In the genomic region with DNA sequence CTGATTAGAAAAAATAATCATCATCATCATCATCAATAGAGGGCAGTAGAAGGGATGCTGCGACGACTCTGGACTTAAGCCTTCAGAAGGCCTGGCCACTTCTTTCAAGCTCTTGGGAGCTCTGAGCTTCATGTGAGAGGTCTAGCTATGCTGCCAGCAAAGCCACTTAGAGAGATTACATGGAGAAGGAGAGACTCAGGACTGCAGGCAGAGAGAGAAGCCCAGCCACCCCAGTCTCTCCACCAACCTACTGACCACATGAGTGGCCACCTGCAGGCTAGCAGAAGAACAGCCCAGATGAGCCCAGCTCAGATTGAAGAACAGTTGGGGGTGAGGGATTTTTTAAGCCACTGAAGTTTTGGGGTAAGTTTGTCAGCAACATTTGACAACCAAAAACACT, we compare ENCODE assay signal across 18 cellular contexts. TPM values are rescaled to one million over a fixed set of nuclear protein-coding genes. Genes with fewer than 3 reads are reported as not detected.
DNase-seq lines count a peak whose midpoint lies in the region; ATAC-seq, FAIRE-seq and TF ChIP-seq lines count a peak whose summit lies in the region.
"Had no signal": no experiment of that assay in that cellular context is flagged by ENCODE, and none has a peak within 500 bp of the region (broad histone marks: within the 10 kb centered on the region; RNA-seq: fewer than 3 reads in every experiment).

No MANE protein-coding gene starts in this region.

- TF ChIP-seq CTCF in BJ (IDR thresholded peaks at IDR 0.05; ENCODE audit: insufficient read depth, low read depth, low read length): peak; percentile 27; the same call in 1 of the 2 replicates
- peak; percentile 53 to 65 (median 60) for TF ChIP-seq CTCF in HCT116 (IDR thresholded peaks at IDR 0.05 in 2 of 3, conservative IDR thresholded peaks at IDR 0.05 in 1 of 3; ENCODE audit: borderline replicate concordance in 1 of 3, insufficient read depth in 1 of 3, low read depth in 2 of 3, low read length in 2 of 3)
- peak; percentile 22 to 46 (median 44); a peak in 4 of 6 replicates for TF ChIP-seq CTCF in K562 (IDR thresholded peaks at IDR 0.05 in 2 of 3, conservative IDR thresholded peaks at IDR 0.05 in 1 of 3; ENCODE audit: insufficient read depth in 2 of 3, low read depth in 1 of 3, low read length in 3 of 3)
- 0 out of 2 replicates have a peak, but pooled peaks have one; percentile 30 for TF ChIP-seq CTCF in HepG2 (CRISPR knock-in tag; IDR thresholded peaks at IDR 0.05)

- in situ Hi-C loops in K562 (cut with MboI) (no loop called here), HepG2 (cut with HindIII; ENCODE audit: extremely low pct_ligation_motif_present, low pct_unique_long_range_greater_than_20kb) (no loop called here)

- ATAC-seq in HCT116 (peak; percentile 100), K562 (peak; percentile 89), HepG2 (peak; percentile 100)
- no peak for ATAC-seq in naive thymus-derived CD4-positive, alpha-beta T cell
- ATAC-seq: CD8-positive, alpha-beta T cell had no signal

- H3K27me3 ChIP-seq in BJ (ENCODE audit: control insufficient read depth, insufficient read depth, low read length) (peaks cover 3% of the 10 kb centered on the region; the same call in 1 of the 2 replicates), HCT116 (ENCODE audit: insufficient read depth, low read length) (no peaks in the 10 kb centered on the region), K562 (ENCODE audit: control insufficient read depth in 2 of 2, insufficient read depth in 2 of 2, low read length in 2 of 2) (peaks cover 4 to 12% of the 10 kb centered on the region in 2 experiments; a peak in 2 of 5 replicates), HepG2 (ENCODE audit: control insufficient read depth in 1 of 2, insufficient read depth in 2 of 2, low read length in 2 of 2) (peaks cover 0 to 2% of the 10 kb centered on the region in 2 experiments; a peak in 1 of 5 replicates)
- no peaks in the 10 kb centered on the region for H3K27me3 ChIP-seq in naive thymus-derived CD4-positive, alpha-beta T cell (ENCODE audit: control insufficient read depth in 2 of 2, insufficient read depth in 2 of 2, low read length in 2 of 2)
- H3K27me3 ChIP-seq: Peyer's patch, sigmoid colon, uterus had no signal

- no peak for FAIRE-seq in K562 (lab: Jason Lieb, UNC)
- FAIRE-seq in HepG2 (lab: Jason Lieb, UNC): no peak
- no peak for FAIRE-seq in frontal cortex (lab: Jason Lieb, UNC)
- FAIRE-seq: HTR-8/SVneo had no signal

- H3K9ac ChIP-seq in HCT116 (ENCODE audit: low read length) (no peak overlapping the region), K562 (ENCODE audit: insufficient read depth in 1 of 2, low read depth in 2 of 2, low read length in 2 of 2) (no peak overlapping the region), HepG2 (ENCODE audit: insufficient read depth, low read depth, low read length) (no peak overlapping the region)

- DNase-seq in BJ (ENCODE audit: low read depth) (no peak), HCT116 (ENCODE audit: low read depth, low spot score) (peak; percentile 19), K562 (ENCODE audit: extremely low read depth in 1 of 4, low spot score in 3 of 4) (peak in 1 of 4 experiments; percentile 3), HepG2 (ENCODE audit: low spot score) (no peak), A172 (ENCODE audit: low spot score) (no peak), frontal cortex (ENCODE audit: low spot score in 2 of 2) (no peak), GOT3 (lab: John Stamatoyannopoulos, UW) (no peak)
- no peak for DNase-seq in naive thymus-derived CD4-positive, alpha-beta T cell
- DNase-seq: activated CD4-positive, alpha-beta T cell treated with anti-CD3 and anti-CD28 coated beads, Interleukin-2, amount 50 U/mL, for 4 hours; CD8-positive, alpha-beta T cell; kidney; NCI-H1092 treated with DMSO at 0.1 percent for 48 hours; Peyer's patch; sigmoid colon; stimulated activated naive CD4-positive, alpha-beta T cell; uterus had no signal

- H3K36me3 ChIP-seq in BJ (ENCODE audit: control insufficient read depth, insufficient read depth, low read length) (no peaks in the 10 kb centered on the region), HCT116 (ENCODE audit: control insufficient read depth in 1 of 2, insufficient read depth in 2 of 2, low read length in 2 of 2) (no peaks in the 10 kb centered on the region), K562 (ENCODE audit: control insufficient read depth, insufficient read depth, low read length) (no peaks in the 10 kb centered on the region), HepG2 (replicated peaks in 1 of 2; ENCODE audit: control insufficient read depth in 1 of 2, insufficient read depth in 2 of 2, low read length in 2 of 2) (no peaks in the 10 kb centered on the region)
- H3K36me3 ChIP-seq in naive thymus-derived CD4-positive, alpha-beta T cell (ENCODE audit: control insufficient read depth in 2 of 3, insufficient read depth in 3 of 3, low read length in 3 of 3): no peaks in the 10 kb centered on the region
- H3K36me3 ChIP-seq: Peyer's patch, sigmoid colon, uterus had no signal

- no peaks in the 10 kb centered on the region for H3K36me3 Mint-ChIP-seq in naive thymus-derived CD4-positive, alpha-beta T cell
- H3K36me3 Mint-ChIP-seq: CD8-positive, alpha-beta T cell had no signal

- TF ChIP-seq EP300 in K562 (IDR thresholded peaks at IDR 0.05; ENCODE audit: low read length) (no peak), HepG2 (IDR thresholded peaks at IDR 0.05; ENCODE audit: low read depth in 2 of 2, low read length in 2 of 2) (no peak), HepG2 (CRISPR knock-in tag; IDR thresholded peaks at IDR 0.05; ENCODE audit: borderline replicate concordance) (no peak)

- no peak overlapping the region for H3K4me2 ChIP-seq in HCT116 (ENCODE audit: low read length)
- no peak overlapping the region for H3K4me2 ChIP-seq in K562 (ENCODE audit: insufficient read depth, low read length)
- no peak overlapping the region for H3K4me2 ChIP-seq in HepG2 (ENCODE audit: low read depth, low read length)

- no peaks in the 10 kb centered on the region for H3K4me1 Mint-ChIP-seq in naive thymus-derived CD4-positive, alpha-beta T cell

- H4K20me1 ChIP-seq in HCT116 (ENCODE audit: insufficient read depth) (no peaks in the 10 kb centered on the region), K562 (replicated peaks; ENCODE audit: control insufficient read depth, insufficient read depth, low read length) (no peaks in the 10 kb centered on the region), HepG2 (ENCODE audit: insufficient read depth, low read length) (no peaks in the 10 kb centered on the region)

- H3K79me2 ChIP-seq in HCT116 (ENCODE audit: insufficient read depth, low read length): no peaks in the 10 kb centered on the region
- no peaks in the 10 kb centered on the region for H3K79me2 ChIP-seq in K562 (ENCODE audit: control insufficient read depth, insufficient read depth, low read length)
- no peaks in the 10 kb centered on the region for H3K79me2 ChIP-seq in HepG2 (ENCODE audit: insufficient read depth, low read length)

- TF ChIP-seq POLR2A in HCT116 (IDR thresholded peaks at IDR 0.05; ENCODE audit: borderline replicate concordance, extremely low read depth, insufficient read depth, insufficient read length): no peak
- no peak for TF ChIP-seq POLR2A in K562 (conservative IDR thresholded peaks at IDR 0.05)
- no peak for TF ChIP-seq POLR2A in HepG2 (IDR thresholded peaks at IDR 0.05; ENCODE audit: insufficient read depth in 1 of 2, low read depth in 2 of 2, low read length in 2 of 2)

- no peaks in the 10 kb centered on the region for H3K9me3 ChIP-seq in HCT116 (ENCODE audit: control insufficient read depth in 1 of 2, insufficient read depth in 1 of 2, low read depth in 1 of 2, low read length in 2 of 2)
- no peaks in the 10 kb centered on the region for H3K9me3 ChIP-seq in K562 (replicated peaks; ENCODE audit: control insufficient read depth, insufficient read depth, low read depth, low read length)
- H3K9me3 ChIP-seq in HepG2 (ENCODE audit: low read length): no peaks in the 10 kb centered on the region
- no peaks in the 10 kb centered on the region for H3K9me3 ChIP-seq in naive thymus-derived CD4-positive, alpha-beta T cell (ENCODE audit: control insufficient read depth in 2 of 3, low read length in 3 of 3)
- H3K9me3 ChIP-seq: Peyer's patch, sigmoid colon, uterus had no signal

- POLR2A ChIA-PET in BJ (lab: Charles Lee) (no interaction called here), HCT116 (lab: Charles Lee) (no interaction called here), K562 (lab: Yijun Ruan, JAX) (interaction anchor here (0.7 kb wide), 1 partner anchor 18 kb away, joined by 3 read pairs; no protein-coding TSS in a partner anchor), HepG2 (lab: Yijun Ruan, JAX) (no interaction called here)
- POLR2A ChIA-PET in naive thymus-derived CD4-positive, alpha-beta T cell (lab: Charles Lee): no interaction called here

- H3K9me2 ChIP-seq in HCT116 (ENCODE audit: insufficient read depth): no peaks in the 10 kb centered on the region

- RAD21 ChIA-PET in HCT116 (lab: Charles Lee; ENCODE audit: low non-redundant PET in 1 of 2, low total read pairs in 2 of 2, uncharacterized antibody in 2 of 2, unreplicated experiment in 2 of 2): no interaction called here

- peaks cover 0 to 3% (median 0%) of the 10 kb centered on the region in 11 donors for H3K9me3 Mint-ChIP-seq in naive thymus-derived CD4-positive, alpha-beta T cell
- H3K9me3 Mint-ChIP-seq: CD8-positive, alpha-beta T cell had no signal

- 0% methylated on average over 2 of the region's 2 CpGs for WGBS in K562 (ENCODE audit: insufficient coverage, low coverage, missing lambda C conversion rate)
- 78% methylated on average over 2 of the region's 2 CpGs for WGBS in HepG2 (ENCODE audit: low lambda C conversion rate)

- H2AFZ ChIP-seq in HCT116 (ENCODE audit: low read depth, low read length, poor library complexity, severe bottlenecking) (no peak overlapping the region), K562 (ENCODE audit: low read depth, low read length) (no peak overlapping the region), HepG2 (ENCODE audit: low read length) (no peak overlapping the region)

- no peaks in the 10 kb centered on the region for H3K9me1 ChIP-seq in K562 (ENCODE audit: control insufficient read depth, insufficient read depth, low read length)

- H3K27ac ChIP-seq in HCT116 (ENCODE audit: low read depth, low read length) (no peak overlapping the region), K562 (ENCODE audit: extremely low read depth, low read depth, low read length) (no peak overlapping the region), HepG2 (ENCODE audit: extremely low read length, insufficient read depth, low read length) (no peak overlapping the region)
- H3K27ac ChIP-seq in naive thymus-derived CD4-positive, alpha-beta T cell (ENCODE audit: low read depth, low read length): no peak overlapping the region
- H3K27ac ChIP-seq: Peyer's patch, sigmoid colon, uterus had no signal

- H3K27me3 Mint-ChIP-seq in naive thymus-derived CD4-positive, alpha-beta T cell: peaks cover 0 to 11% (median 6%) of the 10 kb centered on the region in 5 donors

- intact Hi-C loops in HCT116 (cut with micrococcal nuclease) (no loop called here), K562 (cut with micrococcal nuclease) (no loop called here), HepG2 (cut with micrococcal nuclease; ENCODE audit: unreplicated experiment) (loop anchor here (5.0 kb wide), 1 partner anchor 117 kb away; no protein-coding TSS in a partner anchor)
- intact Hi-C loops in naive thymus-derived CD4-positive, alpha-beta T cell (cut with micrococcal nuclease): no loop called here

- no peak overlapping the region for H3K27ac Mint-ChIP-seq in naive thymus-derived CD4-positive, alpha-beta T cell
- H3K27ac Mint-ChIP-seq: CD8-positive, alpha-beta T cell had no signal

- H3K4me3 ChIP-seq in BJ (ENCODE audit: low read depth, low read length): no peak overlapping the region
- H3K4me3 ChIP-seq in HCT116 (replicated peaks in 1 of 2; ENCODE audit: low read depth in 1 of 2, low read length in 2 of 2): no peak overlapping the region
- H3K4me3 ChIP-seq in K562: no peak overlapping the region
- H3K4me3 ChIP-seq in HepG2 (replicated peaks in 1 of 3; ENCODE audit: insufficient read depth in 1 of 3, low read depth in 2 of 3, low read length in 3 of 3): no peak overlapping the region
- H3K4me3 ChIP-seq in naive thymus-derived CD4-positive, alpha-beta T cell (ENCODE audit: low read length): no peak overlapping the region
- H3K4me3 ChIP-seq: Peyer's patch, sigmoid colon, uterus had no signal

- no TSS peak for BruUV-seq in HCT116 (replicated peaks; lab: Mats Ljungman, UMichigan)
- no TSS peak for BruUV-seq in K562 (replicated peaks; lab: Mats Ljungman, UMichigan)
- no TSS peak for BruUV-seq in HepG2 (replicated peaks; lab: Mats Ljungman, UMichigan)

- H3K4me3 Mint-ChIP-seq in naive thymus-derived CD4-positive, alpha-beta T cell: no peak overlapping the region
- H3K4me3 Mint-ChIP-seq: CD8-positive, alpha-beta T cell had no signal

- CTCF ChIA-PET in BJ (lab: Yijun Ruan, JAX) (interaction anchor here (1.0 to 1.3 kb wide), 3 partner anchors 8 to 10 kb away, joined by 3 to 4 read pairs (median 4); no protein-coding TSS in a partner anchor), HCT116 (lab: Charles Lee) (interaction anchor here (0.8 to 3.2 kb wide), 5 partner anchors 10 to 33 kb away, joined by 3 to 8 read pairs (median 3); no protein-coding TSS in a partner anchor), K562 (lab: Yijun Ruan, JAX; ENCODE audit: low intra/inter-chr PET ratio) (no interaction called here), HepG2 (lab: Yijun Ruan, JAX; ENCODE audit: low intra/inter-chr PET ratio, low total read pairs) (no interaction called here)
- CTCF ChIA-PET in naive thymus-derived CD4-positive, alpha-beta T cell (lab: Charles Lee): no interaction called here

- H3K4me1 ChIP-seq in HCT116 (ENCODE audit: control insufficient read depth in 1 of 2, insufficient read depth in 2 of 2, low read length in 2 of 2) (no peaks in the 10 kb centered on the region), K562 (replicated peaks in 1 of 2; ENCODE audit: control insufficient read depth in 2 of 2, insufficient read depth in 2 of 2, low read length in 2 of 2) (no peaks in the 10 kb centered on the region), HepG2 (ENCODE audit: insufficient read depth, low read length) (peaks cover 11% of the 10 kb centered on the region)
- no peaks in the 10 kb centered on the region for H3K4me1 ChIP-seq in naive thymus-derived CD4-positive, alpha-beta T cell (ENCODE audit: control insufficient read depth in 2 of 2, insufficient read depth in 2 of 2, low read length in 2 of 2)
- H3K4me1 ChIP-seq: Peyer's patch, sigmoid colon, uterus had no signal

- no peak; the same call in 1 of the 2 replicates for TF ChIP-seq RAD21 in HCT116 (IDR thresholded peaks at IDR 0.05; ENCODE audit: low read depth)
- no peak for TF ChIP-seq RAD21 in K562 (CRISPR knock-in tag; conservative IDR thresholded peaks at IDR 0.05 in 1 of 2, IDR thresholded peaks at IDR 0.05 in 1 of 2)
- TF ChIP-seq RAD21 in HepG2 (CRISPR knock-in tag; IDR thresholded peaks at IDR 0.05): no peak

RNA-seq across cellular contexts. Expression of a gene that starts 17.1 kb away (rescaled TPM):
- 0.64 and 0.96 TPM in 2 replicates for polyA plus RNA-seq in BJ (2011; rRNA removed)
- polyA minus RNA-seq in BJ (2011; rRNA and poly(A)+ RNA removed): 0.19 and 0.31 TPM in 2 replicates
- 1.2 TPM for total RNA-seq in HCT116 (2021; ENCODE audit: unreplicated experiment)
- 0.65 and 0.82 TPM in 2 replicates for polyA plus RNA-seq in HCT116 (2012)
- not detected in 2 replicates for total RNA-seq in K562 (2011; cell fraction: chromatin; rRNA removed; ENCODE audit: low replicate concordance)
- total RNA-seq in K562 (2011; cell fraction: nucleolus; rRNA removed): not detected in 2 replicates
- total RNA-seq in K562 (2011; cell fraction: nucleoplasm; rRNA removed): not detected in 2 replicates
- total RNA-seq in K562 (2014; rRNA removed): not detected in 2 replicates
- total RNA-seq in K562 (2014; rRNA removed; fragmentation: Illumina TruSeq; extraction: Trizol): not detected in 2 replicates
- total RNA-seq in K562 (2015; rRNA removed; fragmentation: Illumina TruSeq; extraction: Trizol): not detected in 2 replicates
- total RNA-seq in K562 (2021): 0.07 TPM in 2 replicates
- polyA plus RNA-seq in K562 (2011; rRNA removed): not detected in 2 replicates
- polyA plus RNA-seq in K562 (2011; cell fraction: cytosol; rRNA removed): not detected in 2 replicates
- not detected in 2 replicates for polyA plus RNA-seq in K562 (2011; cell fraction: nucleus; rRNA removed)
- not detected in 2 replicates for polyA plus RNA-seq in K562 (2012)
- not detected in 2 replicates for polyA plus RNA-seq in K562 (2014; fragmentation: Illumina TruSeq; extraction: Trizol)
- polyA plus RNA-seq in K562 (2014; fragmentation: Nextera tagmentation; extraction: Ambion mirVana): not detected
- polyA plus RNA-seq in K562 (2014; rRNA removed): not detected in 2 replicates
- polyA minus RNA-seq in K562 (2011; rRNA and poly(A)+ RNA removed): not detected in 2 replicates
- polyA minus RNA-seq in K562 (2011; cell fraction: cytosol; rRNA and poly(A)+ RNA removed): not detected in 2 replicates
- not detected in 2 replicates for polyA minus RNA-seq in K562 (2011; cell fraction: nucleus; rRNA and poly(A)+ RNA removed)
- 0.11 and 0.42 TPM in 2 replicates for total RNA-seq in HepG2 (2016; rRNA removed; fragmentation: Illumina TruSeq; extraction: Trizol)
- not detected in 2 replicates for total RNA-seq in HepG2 (2016; cell fraction: cytosol; rRNA removed; fragmentation: Illumina TruSeq; extraction: Trizol; ENCODE audit: low read depth)
- 0.19 and 0.32 TPM in 2 replicates for total RNA-seq in HepG2 (2016; cell fraction: insoluble cytoplasmic fraction; rRNA removed; fragmentation: Illumina TruSeq; extraction: Trizol)
- total RNA-seq in HepG2 (2016; cell fraction: membrane; rRNA removed; fragmentation: Illumina TruSeq; extraction: Trizol): 0.12 and 0.14 TPM in 2 replicates
- total RNA-seq in HepG2 (2016; cell fraction: nucleus; rRNA removed; fragmentation: Illumina TruSeq; extraction: Trizol): 0.47 and 0.84 TPM in 2 replicates
- 0.24 and 0.33 TPM in 2 replicates for polyA plus RNA-seq in HepG2 (2011; rRNA removed)
- 0.21 and 0.37 TPM in 2 replicates for polyA plus RNA-seq in HepG2 (2011; cell fraction: cytosol; rRNA removed)
- polyA plus RNA-seq in HepG2 (2011; cell fraction: nucleus; rRNA removed): 0.05 and 0.16 TPM in 2 replicates
- polyA plus RNA-seq in HepG2 (2012): 0.20 and 0.62 TPM in 2 replicates
- 0.02 and 0.05 TPM in 2 replicates for polyA plus RNA-seq in HepG2 (2016; cell fraction: cytosol; fragmentation: Illumina TruSeq; extraction: Trizol; ENCODE audit: low read depth)
- 0.15 and 0.23 TPM in 2 replicates for polyA plus RNA-seq in HepG2 (2016; cell fraction: insoluble cytoplasmic fraction; fragmentation: Illumina TruSeq; extraction: Trizol; ENCODE audit: low read depth)
- polyA plus RNA-seq in HepG2 (2016; cell fraction: membrane; fragmentation: Illumina TruSeq; extraction: Trizol; ENCODE audit: low read depth): 0.05 TPM in 1 of 2 replicates, not detected in the other
- 0.36 and 0.57 TPM in 2 replicates for polyA plus RNA-seq in HepG2 (2016; cell fraction: nucleus; fragmentation: Illumina TruSeq; extraction: Trizol; ENCODE audit: insufficient read depth, low read depth)
- 0.28 TPM in 1 of 2 replicates, not detected in the other for polyA minus RNA-seq in HepG2 (2011; rRNA and poly(A)+ RNA removed; ENCODE audit: low replicate concordance)
- polyA minus RNA-seq in HepG2 (2011; cell fraction: cytosol; rRNA and poly(A)+ RNA removed): 0.26 TPM in 1 of 2 replicates, not detected in the other
- polyA minus RNA-seq in HepG2 (2011; cell fraction: nucleus; rRNA and poly(A)+ RNA removed): 0.13 and 0.37 TPM in 2 replicates
- 2.5 and 3.2 TPM in 2 replicates for total RNA-seq in A172 (2014; rRNA removed; shearing (Covaris generic))
- 74.2 TPM for total RNA-seq in frontal cortex
- not detected for total RNA-seq in naive thymus-derived CD4-positive, alpha-beta T cell
- under 1 TPM; 0.07 to 0.18 TPM for polyA plus RNA-seq in naive thymus-derived CD4-positive, alpha-beta T cell
- total RNA-seq: CD8-positive, alpha-beta T cell; T-helper 2 cell treated with Interferon-gamma antibody and Interleukin-4, amounts not matched to agents 100 ng/mL and 5 ng/mL, for 36 hours had no signal

Comparison
In these comparisons a context has a peak if more than half of its experiments do, and no peak if none do; other contexts are left out.
1. RNA of a gene that starts 17.1 kb away (total RNA-seq): 74.2 TPM in frontal cortex (single experiment); 2.5 to 3.2 TPM in A172, 1.2 TPM in HCT116 (single experiment), 0.11 to 0.84 TPM in HepG2, 0.07 TPM in K562 and not detected in naive thymus-derived CD4-positive, alpha-beta T cell; every median in the first group is over 10 times any median in the second.
2. CTCF ChIA-PET loops: an anchor here in BJ (1.0 to 1.3 kb wide) and HCT116 (0.8 to 3.2 kb wide); none called in K562, HepG2 and naive thymus-derived CD4-positive, alpha-beta T cell.
3. Peak in every context shown above with its lines, with median percentiles within 50 percentile points of each other: CTCF ChIP-seq.